8 cellular contexts compared by ENCODE assay signal in genomic region chr17:2025622-2026309, GRCh38. TPM values are rescaled to one million over a fixed set of nuclear protein-coding genes. Genes with fewer than 3 reads are reported as not detected.
DNase-seq lines count a peak whose midpoint lies in the region; ATAC-seq and TF ChIP-seq lines count a peak whose summit lies in the region.

No MANE protein-coding gene starts in this region.

- H3K9me3 Mint-ChIP-seq in activated naive CD4-positive, alpha-beta T cell treated with anti-CD3 and anti-CD28 coated beads for 36 hours, result no peaks in the 10 kb centered on the region

- H3K27ac Mint-ChIP-seq in activated naive CD4-positive, alpha-beta T cell treated with anti-CD3 and anti-CD28 coated beads for 36 hours, result no peak overlapping the region

- no peaks in the 10 kb centered on the region for H3K36me3 Mint-ChIP-seq in activated naive CD4-positive, alpha-beta T cell treated with anti-CD3 and anti-CD28 coated beads for 36 hours (ENCODE audit: low read depth)

- CTCF ChIA-PET in activated naive CD4-positive, alpha-beta T cell treated with anti-CD3 and anti-CD28 coated beads for 36 hours (lab: Charles Lee), result interaction anchor here (0.6 to 3.1 kb wide), 5 partner anchors 29 to 311 kb away, joined by 3 to 11 read pairs (median 5); no protein-coding TSS in a partner anchor

- peak in 1 of 3 donors; percentile 31 for TF ChIP-seq CTCF in omental fat pad (IDR thresholded peaks at IDR 0.05)

- ATAC-seq in omental fat pad (ENCODE audit: low FRiP score) (peak; percentile 22), HG02852 (IDR thresholded peaks at IDR 0.05; ENCODE audit: unreplicated experiment) (no peak), HG03097 (IDR thresholded peaks at IDR 0.05; ENCODE audit: low FRiP score, unreplicated experiment) (no peak)

- peaks cover 30% of the 10 kb centered on the region for H3K27me3 Mint-ChIP-seq in activated naive CD4-positive, alpha-beta T cell treated with anti-CD3 and anti-CD28 coated beads for 36 hours (ENCODE audit: low read depth)

- H3K4me3 Mint-ChIP-seq in activated naive CD4-positive, alpha-beta T cell treated with anti-CD3 and anti-CD28 coated beads for 36 hours, result peak overlapping the region; percentile 73

- peak; percentile 19 for DNase-seq in activated naive CD4-positive, alpha-beta T cell treated with Interleukin-2 at 50 U/mL for 16 hours
- no peak for DNase-seq in activated naive CD4-positive, alpha-beta T cell (lab: John Stamatoyannopoulos, UW)
- peak; percentile 66 for DNase-seq in NCI-H146 (lab: John Stamatoyannopoulos, UW)
- DNase-seq in activated naive CD4-positive, alpha-beta T cell treated with anti-CD3 and anti-CD28 coated beads for 36 hours, result peak; percentile 59
- DNase-seq in glomerular visceral epithelial cell (ENCODE audit: extremely low spot score), result peak; percentile 66
- DNase-seq in omental fat pad (ENCODE audit: low spot score), result no peak

- intact Hi-C loops in activated naive CD4-positive, alpha-beta T cell treated with anti-CD3 and anti-CD28 coated beads for 36 hours (cut with micrococcal nuclease), result loop anchor here (1.0 kb wide), 1 partner anchor 117 kb away; no protein-coding TSS in a partner anchor

- peaks cover 18% of the 10 kb centered on the region for H3K4me1 Mint-ChIP-seq in activated naive CD4-positive, alpha-beta T cell treated with anti-CD3 and anti-CD28 coated beads for 36 hours (ENCODE audit: low read depth)

RNA-seq across cellular contexts. Expression of gene RTN4RL1, which starts 0.6 kb away (rescaled TPM):
- under 1 TPM; 0.14 to 0.30 TPM for total RNA-seq in activated naive CD4-positive, alpha-beta T cell treated with anti-CD3 and anti-CD28 coated beads for 36 hours
- total RNA-seq in omental fat pad, result 1 to 10 TPM; 4.5 to 5.2 (median 4.6) TPM

RNA-seq across cellular contexts. Expression of gene DPH1, which starts 4.2 kb away (rescaled TPM):
- 10 to 100 TPM; 31.1 to 34.1 TPM for total RNA-seq in activated naive CD4-positive, alpha-beta T cell treated with anti-CD3 and anti-CD28 coated beads for 36 hours
- total RNA-seq in omental fat pad, result 10 to 100 TPM; 36.8 to 53.1 (median 37.6) TPM

RNA-seq across cellular contexts. Expression of gene OVCA2, which starts 16.1 kb away (rescaled TPM):
- 10 to 100 TPM; 22.7 to 24.7 TPM for total RNA-seq in activated naive CD4-positive, alpha-beta T cell treated with anti-CD3 and anti-CD28 coated beads for 36 hours
- total RNA-seq in omental fat pad, result 10 to 100 TPM; 21.1 to 30.4 (median 26.2) TPM

RNA-seq across cellular contexts. Expression of gene HIC1, which starts 29.1 kb away (rescaled TPM):
- 10 to 100 TPM; 14.8 TPM for total RNA-seq in activated naive CD4-positive, alpha-beta T cell treated with anti-CD3 and anti-CD28 coated beads for 36 hours
- total RNA-seq in omental fat pad, result 10 to 100 TPM in 3 of 4 donors, 1 to 10 TPM in 1; 9.9 to 63.8 (median 37.3) TPM

Comparison
In these comparisons a context has a peak if more than half of its experiments do, and no peak if none do; other contexts are left out.
1. DNase-seq: peak in activated naive CD4-positive, alpha-beta T cell treated with Interleukin-2 at 50 U/mL for 16 hours (single experiment), NCI-H146 (single experiment), activated naive CD4-positive, alpha-beta T cell treated with anti-CD3 and anti-CD28 coated beads for 36 hours (single experiment) and glomerular visceral epithelial cell (single experiment); none in activated naive CD4-positive, alpha-beta T cell (0 of 4) and omental fat pad (single experiment).
2. RNA of gene RTN4RL1, which starts 0.6 kb away (total RNA-seq): 4.5 to 5.2 TPM in omental fat pad; 0.14 to 0.30 TPM in activated naive CD4-positive, alpha-beta T cell treated with anti-CD3 and anti-CD28 coated beads for 36 hours; every median in the first group is over 4 times any median in the second.